ENCODE assay signal across 8 cellular contexts in the genomic region with DNA sequence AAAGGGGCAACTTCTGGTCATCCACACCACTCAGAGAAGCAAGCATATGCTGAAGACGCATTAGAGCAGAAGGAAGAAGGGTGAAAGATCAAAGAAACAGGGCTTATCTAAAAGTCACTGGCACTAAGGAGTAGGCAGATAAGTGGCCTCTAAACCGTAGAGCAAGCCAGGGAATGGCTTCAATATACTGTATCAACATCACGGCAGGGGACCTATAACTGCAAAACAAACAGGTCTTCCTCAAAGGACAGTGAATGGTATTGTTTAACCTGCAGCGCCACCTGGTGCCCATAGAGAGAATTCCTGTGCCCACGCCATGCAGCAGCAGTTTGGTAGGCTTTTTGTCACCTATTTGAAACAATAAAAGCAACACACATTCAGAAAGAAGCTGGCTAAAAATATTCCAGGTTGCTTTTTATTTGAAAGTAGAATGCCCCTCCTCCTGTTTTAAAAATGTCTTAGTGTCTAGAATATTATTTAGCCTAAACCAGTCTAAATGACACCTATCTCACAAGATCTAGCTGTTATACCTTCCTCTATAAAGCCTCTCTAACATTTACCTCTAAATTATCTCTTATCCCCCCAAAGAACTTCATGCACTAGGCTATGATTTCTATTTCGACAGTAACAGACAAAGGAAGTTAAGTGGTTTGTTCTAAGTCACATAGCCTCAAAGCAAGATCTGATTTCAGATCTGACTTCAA.
A peak's percentile ranks its signal among the peaks of the same experiment; 100 is the strongest.
DNase-seq lines count a peak whose midpoint lies in the region; ATAC-seq lines count a peak whose summit lies in the region.

No MANE protein-coding gene starts in this region.

- DNase-seq in Ammon's horn (ENCODE audit: low spot score) (peak; percentile 91), NCI-H510A treated with DMSO at 0.1 percent for 48 hours (lab: John Stamatoyannopoulos, UW) (peak; percentile 72), ecto neural progenitor cell (ENCODE audit: low spot score) (peak; percentile 74), medulla oblongata (ENCODE audit: extremely low spot score) (peak; percentile 91)
- DNase-seq in activated CD4-positive, alpha-beta T cell treated with anti-CD3 and anti-CD28 coated beads, Interleukin-2, amount 50 U/mL, for 24 hours (ENCODE audit: low read depth in 1 of 2, low spot score in 1 of 2), result peak; percentile 45
- DNase-seq in stimulated activated CD8-positive, alpha-beta memory T cell treated with anti-CD3 and anti-CD28 coated beads, Interleukin-15, amount 100 ng/mL, for 24 hours (ENCODE audit: low read depth), result peak; percentile 26

- ATAC-seq in GM19023 (IDR thresholded peaks at IDR 0.05; ENCODE audit: unreplicated experiment) (peak; percentile 92), HG03378 (IDR thresholded peaks at IDR 0.05; ENCODE audit: unreplicated experiment) (peak; percentile 95)

Comparison
In these comparisons a context has a peak if more than half of its experiments do, and no peak if none do; other contexts are left out.
1. Peak in every context shown above with its lines: DNase-seq and ATAC-seq.
2. DNase-seq: peak in every context shown above with its lines; median percentile 91 in Ammon's horn; 91 in medulla oblongata; 74 in ecto neural progenitor cell; 72 in NCI-H510A treated with DMSO at 0.1 percent for 48 hours; 45 in activated CD4-positive, alpha-beta T cell treated with anti-CD3 and anti-CD28 coated beads, Interleukin-2, amount 50 U/mL, for 24 hours; 26 in stimulated activated CD8-positive, alpha-beta memory T cell treated with anti-CD3 and anti-CD28 coated beads, Interleukin-15, amount 100 ng/mL, for 24 hours.